ENCODE assay signal across 21 cellular contexts in the genomic region with DNA sequence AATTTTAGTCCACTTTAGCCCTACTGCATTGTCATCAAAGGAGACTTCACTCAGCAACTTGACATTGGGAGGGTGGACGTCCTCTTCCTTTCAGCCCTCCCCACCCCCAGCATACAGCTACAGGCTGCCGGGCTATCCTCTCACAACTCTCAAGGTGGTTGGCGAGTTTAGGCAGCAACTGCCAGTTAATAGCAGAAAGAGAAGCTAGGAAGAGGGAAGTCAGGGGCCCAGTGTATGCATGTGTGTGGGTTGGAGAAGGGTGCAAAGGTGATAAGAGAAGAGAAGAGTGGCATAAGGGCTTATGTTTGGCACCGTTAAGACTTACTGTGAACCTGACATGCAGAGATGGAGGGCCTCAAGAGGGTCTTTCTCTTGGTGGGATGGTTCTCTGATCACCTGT. TPM values are rescaled to one million over a fixed set of nuclear protein-coding genes. Genes with fewer than 3 reads are reported as not detected.
"Had no signal": no experiment of that assay in that cellular context is flagged by ENCODE, and none has a peak within 500 bp of the region (broad histone marks: within the 10 kb centered on the region; RNA-seq: fewer than 3 reads in every experiment).

No MANE protein-coding gene starts in this region.

- H3K4me3 Mint-ChIP-seq: activated CD4-positive, alpha-beta memory T cell treated with anti-CD3 and anti-CD28 coated beads, Interleukin-2, amount 10 ng/mL, durations not matched to agents 7 days and 5 days; activated CD4-positive, alpha-beta T cell treated with anti-CD3 and anti-CD28 coated beads, Interleukin-2, amount 10 ng/mL, durations not matched to agents 24 days and 14 days; activated CD8-positive, alpha-beta memory T cell treated with anti-CD3 and anti-CD28 coated beads, Interleukin-2, amount 10 ng/mL, durations not matched to agents 7 days and 5 days; natural killer cell; stimulated activated naive CD8-positive, alpha-beta T cell treated with anti-CD3 and anti-CD28 coated beads, Interleukin-15, Interleukin-2, amounts not matched to agents 100 ng/mL and 50 ng/mL, for 24 hours had no signal

- H3K4me3 ChIP-seq: body of pancreas, cardiac muscle cell, left lung, lung, prostate gland, thyroid gland had no signal

- H3K27me3 ChIP-seq: body of pancreas, left lung, thyroid gland had no signal

- H3K4me1 Mint-ChIP-seq: activated CD4-positive, alpha-beta memory T cell treated with anti-CD3 and anti-CD28 coated beads, Interleukin-2, amount 10 ng/mL, durations not matched to agents 7 days and 5 days; activated CD4-positive, alpha-beta T cell treated with anti-CD3 and anti-CD28 coated beads, Interleukin-2, amount 10 ng/mL, durations not matched to agents 24 days and 14 days; activated CD8-positive, alpha-beta memory T cell treated with anti-CD3 and anti-CD28 coated beads, Interleukin-2, amount 10 ng/mL, durations not matched to agents 7 days and 5 days had no signal

- ATAC-seq: activated CD4-positive, CD25-positive, alpha-beta regulatory T cell treated with anti-CD3 and anti-CD28 coated beads, Interleukin-2, amount 50 U/mL, for 24 hours; activated CD8-positive, alpha-beta memory T cell treated with anti-CD3 and anti-CD28 coated beads, Interleukin-2, amount 10 ng/mL, durations not matched to agents 7 days and 5 days; body of pancreas; foreskin keratinocyte; left lung; natural killer cell had no signal

- H3K9me3 Mint-ChIP-seq: activated CD4-positive, alpha-beta memory T cell treated with anti-CD3 and anti-CD28 coated beads, Interleukin-2, amount 10 ng/mL, durations not matched to agents 7 days and 5 days; activated CD4-positive, alpha-beta T cell treated with anti-CD3 and anti-CD28 coated beads, Interleukin-2, amount 10 ng/mL, durations not matched to agents 24 days and 14 days; natural killer cell had no signal

- H3K27ac Mint-ChIP-seq: activated CD4-positive, alpha-beta memory T cell treated with anti-CD3 and anti-CD28 coated beads, Interleukin-2, amount 10 ng/mL, durations not matched to agents 7 days and 5 days; activated CD4-positive, alpha-beta T cell treated with anti-CD3 and anti-CD28 coated beads, Interleukin-2, amount 10 ng/mL, durations not matched to agents 24 days and 14 days; activated CD8-positive, alpha-beta memory T cell treated with anti-CD3 and anti-CD28 coated beads, Interleukin-2, amount 10 ng/mL, durations not matched to agents 7 days and 5 days; stimulated activated naive CD8-positive, alpha-beta T cell treated with anti-CD3 and anti-CD28 coated beads, Interleukin-15, Interleukin-2, amounts not matched to agents 100 ng/mL and 50 ng/mL, for 24 hours had no signal

- H3K27ac ChIP-seq: body of pancreas, cardiac muscle cell, foreskin keratinocyte, left lung, prostate gland, thyroid gland had no signal

- DNase-seq: activated CD4-positive, alpha-beta memory T cell treated with anti-CD3 and anti-CD28 coated beads, Interleukin-2, amount 10 ng/mL, durations not matched to agents 7 days and 5 days; activated CD4-positive, alpha-beta T cell treated with anti-CD3 and anti-CD28 coated beads, Interleukin-2, amount 10 ng/mL, durations not matched to agents 24 days and 14 days; activated CD8-positive, alpha-beta memory T cell treated with anti-CD3 and anti-CD28 coated beads, Interleukin-2, amount 10 ng/mL, durations not matched to agents 7 days and 5 days; activated gamma-delta T cell; activated naive CD4-positive, alpha-beta T cell treated with anti-CD3 and anti-CD28 coated beads, Interleukin-2, amount 50 U/mL, for 16 hours; activated T-cell treated with anti-CD3 and anti-CD28 coated beads for 4 hours; anterior cingulate cortex; body of pancreas; effector CD4-positive, alpha-beta T cell; foreskin keratinocyte; left lung; natural killer cell; stimulated activated CD4-positive, alpha-beta T cell treated with anti-CD3 and anti-CD28 coated beads, Interleukin-2, amount 100 ng/mL, for 48 hours; substantia nigra; T-helper 9 cell had no signal

RNA-seq across cellular contexts. Expression of gene CCL4, which starts 31.8 kb away (rescaled TPM):
- polyA plus RNA-seq: cardiac muscle cell, foreskin keratinocyte had no signal

RNA-seq across cellular contexts. Expression of gene CCL3, which starts 45.5 kb away (rescaled TPM):
- polyA plus RNA-seq: cardiac muscle cell, foreskin keratinocyte had no signal
